13 cellular contexts compared by ENCODE assay signal in the genomic region with DNA sequence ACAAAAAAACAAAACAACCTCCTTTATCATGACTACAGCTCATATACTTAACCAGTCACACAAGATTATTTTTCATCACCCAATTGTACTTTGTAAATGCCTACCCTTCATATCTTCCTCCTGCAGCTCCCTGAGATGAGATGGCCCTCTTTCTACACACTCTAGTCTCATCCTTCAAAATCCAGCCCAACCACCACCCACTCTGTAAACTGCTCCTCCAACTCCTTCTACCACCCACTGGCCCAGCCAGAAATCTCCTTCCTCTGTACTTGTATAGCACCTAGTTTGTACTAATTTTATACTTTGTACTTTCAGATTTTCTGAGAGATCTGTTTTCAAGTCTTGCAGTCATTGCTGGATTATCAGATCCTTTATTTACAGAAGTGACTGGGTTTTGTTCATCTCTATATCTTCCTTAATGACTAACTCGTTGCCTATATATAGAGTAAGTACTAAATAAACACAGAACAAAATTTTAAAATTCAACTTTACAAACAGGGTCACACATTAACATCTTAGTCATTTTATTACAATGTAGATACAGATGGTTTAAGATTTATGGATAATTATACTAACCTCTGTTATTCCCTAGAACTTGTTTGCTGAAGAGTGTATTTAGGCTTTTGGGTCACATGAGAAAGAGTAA.
DNase-seq lines count a peak whose midpoint lies in the region; ATAC-seq and TF ChIP-seq lines count a peak whose summit lies in the region.
"Had no signal": no experiment of that assay in that cellular context is flagged by ENCODE, and none has a peak within 500 bp of the region (broad histone marks: within the 10 kb centered on the region; RNA-seq: fewer than 3 reads in every experiment).

No MANE protein-coding gene starts in this region.

- H3K27ac Mint-ChIP-seq in HFFc6 = no peak overlapping the region
- no peak overlapping the region for H3K27ac Mint-ChIP-seq in activated T-cell treated with anti-CD3 and anti-CD28 coated beads, Interleukin-2, amount 50 U/mL, for 72 hours
- H3K27ac Mint-ChIP-seq: CD8-positive, alpha-beta memory T cell had no signal

- no peaks in the 10 kb centered on the region; the same call in 1 of the 2 replicates for H3K9me3 Mint-ChIP-seq in HFFc6
- H3K9me3 Mint-ChIP-seq in activated T-cell treated with anti-CD3 and anti-CD28 coated beads, Interleukin-2, amount 50 U/mL, for 72 hours = peaks cover 0 to 4% of the 10 kb centered on the region in 2 donors

- H3K36me3 ChIP-seq in ACC112 (ENCODE audit: insufficient read depth, low read length) = peaks cover 5% of the 10 kb centered on the region
- peaks cover 12% of the 10 kb centered on the region for H3K36me3 ChIP-seq in OCI-LY7 (ENCODE audit: insufficient read depth, low read length)
- H3K36me3 ChIP-seq in subcutaneous abdominal adipose tissue (ENCODE audit: control insufficient read depth in 5 of 5, insufficient read depth in 5 of 5, low read length in 5 of 5) = no peaks in the 10 kb centered on the region
- H3K36me3 ChIP-seq: BLaER1 had no signal

- BruUV-seq in OCI-LY7 (replicated peaks; lab: Mats Ljungman, UMichigan) = no TSS peak

- no peak overlapping the region for H3K4me3 Mint-ChIP-seq in HFFc6
- H3K4me3 Mint-ChIP-seq in activated T-cell treated with anti-CD3 and anti-CD28 coated beads, Interleukin-2, amount 50 U/mL, for 72 hours = no peak overlapping the region

- ATAC-seq in left colon (peak; percentile 19), Right ventricle myocardium superior (ENCODE audit: poor library complexity) (no peak)
- no peak for ATAC-seq in activated T-cell treated with anti-CD3 and anti-CD28 coated beads, Interleukin-2, amount 50 U/mL, for 72 hours (replicated peaks in 1 of 2)
- ATAC-seq: HCT116, HepG2 had no signal

- H3K4me2 ChIP-seq in OCI-LY7 (ENCODE audit: low read length) = peak overlapping the region; percentile 94; the same call in 1 of the 2 replicates
- H3K4me2 ChIP-seq: BLaER1 had no signal

- H3K9ac ChIP-seq in subcutaneous abdominal adipose tissue (ENCODE audit: low read length in 5 of 5) = no peak overlapping the region
- H3K9ac ChIP-seq: BLaER1 had no signal

- peaks cover 13% of the 10 kb centered on the region for H3K79me2 ChIP-seq in ACC112 (ENCODE audit: control insufficient read depth, insufficient read depth, low read length, unreplicated experiment)
- H3K79me2 ChIP-seq in OCI-LY7 (ENCODE audit: insufficient read depth, low read depth, low read length) = peaks cover 15% of the 10 kb centered on the region; the same call in 1 of the 2 replicates

- TF ChIP-seq CTCF in OCI-LY7 (conservative IDR thresholded peaks at IDR 0.05; ENCODE audit: low read length) (no peak), HFFc6 (IDR thresholded peaks at IDR 0.05) (no peak)

- H3K4me3 ChIP-seq in ACC112 (ENCODE audit: low read depth, low read length) (no peak overlapping the region), OCI-LY7 (ENCODE audit: low read depth, low read length, poor library complexity, severe bottlenecking) (no peak overlapping the region), subcutaneous abdominal adipose tissue (ENCODE audit: low read depth in 1 of 5, low read length in 5 of 5) (no peak overlapping the region)
- H3K4me3 ChIP-seq: BLaER1 had no signal

- H3K4me1 ChIP-seq in ACC112 (ENCODE audit: control insufficient read depth, insufficient read depth, low read length, unreplicated experiment) (peaks cover 40% of the 10 kb centered on the region), OCI-LY7 (ENCODE audit: insufficient read depth, low read length, poor library complexity, severe bottlenecking) (peaks cover 69% of the 10 kb centered on the region), subcutaneous abdominal adipose tissue (ENCODE audit: control insufficient read depth in 5 of 5, insufficient read depth in 5 of 5, low read length in 5 of 5) (peaks cover 0 to 36% (median 17%) of the 10 kb centered on the region in 5 donors)
- H3K4me1 ChIP-seq: Caco-2 had no signal

- POLR2A ChIA-PET in OCI-LY7 (lab: Charles Lee) = interaction anchor here (0.7 to 0.9 kb wide), 2 partner anchors 15 to 116 kb away, joined by 3 to 8 read pairs; no protein-coding TSS in a partner anchor

- H2AFZ ChIP-seq in ACC112 (ENCODE audit: low read length, unreplicated experiment) (no peak overlapping the region), OCI-LY7 (ENCODE audit: low read length) (peak overlapping the region; percentile 5; the same call in 1 of the 2 replicates)

- no peaks in the 10 kb centered on the region for H3K9me2 ChIP-seq in OCI-LY7 (ENCODE audit: insufficient read depth, low read length)

- no peaks in the 10 kb centered on the region for H4K20me1 ChIP-seq in OCI-LY7 (ENCODE audit: insufficient read depth, low read length)
- H4K20me1 ChIP-seq: BLaER1 had no signal

- H3K27me3 Mint-ChIP-seq in HFFc6 (ENCODE audit: insufficient read depth) = peaks cover 2% of the 10 kb centered on the region; the same call in 1 of the 2 replicates
- peaks cover 11% of the 10 kb centered on the region for H3K27me3 Mint-ChIP-seq in activated T-cell treated with anti-CD3 and anti-CD28 coated beads, Interleukin-2, amount 50 U/mL, for 72 hours (ENCODE audit: low read depth)
- H3K27me3 Mint-ChIP-seq: CD8-positive, alpha-beta memory T cell had no signal

- H3K4me1 Mint-ChIP-seq in HFFc6 (ENCODE audit: low read depth) = peaks cover 15% of the 10 kb centered on the region; the same call in 1 of the 2 replicates
- H3K4me1 Mint-ChIP-seq in activated T-cell treated with anti-CD3 and anti-CD28 coated beads, Interleukin-2, amount 50 U/mL, for 72 hours (ENCODE audit: low read depth) = no peaks in the 10 kb centered on the region

- H3K36me3 Mint-ChIP-seq in HFFc6 (ENCODE audit: low read depth) = no peaks in the 10 kb centered on the region
- H3K36me3 Mint-ChIP-seq in activated T-cell treated with anti-CD3 and anti-CD28 coated beads, Interleukin-2, amount 50 U/mL, for 72 hours (ENCODE audit: insufficient read depth in 2 of 2) = no peaks in the 10 kb centered on the region
- H3K36me3 Mint-ChIP-seq: CD8-positive, alpha-beta memory T cell had no signal

- DNase-seq in OCI-LY7 (ENCODE audit: low spot score) (no peak), left colon (no peak), Right ventricle myocardium superior (no peak), HFFc6 (no peak)
- DNase-seq in activated T-cell treated with anti-CD3 and anti-CD28 coated beads, Interleukin-2, amount 50 U/mL, for 72 hours = no peak
- DNase-seq: AML-193; Caco-2; CD8-positive, alpha-beta memory T cell had no signal

- H3K9me3 ChIP-seq in OCI-LY7 (ENCODE audit: low read length) (peaks cover 9% of the 10 kb centered on the region; the same call in 1 of the 2 replicates), subcutaneous abdominal adipose tissue (ENCODE audit: control insufficient read depth in 5 of 5, low read length in 5 of 5) (no peaks in the 10 kb centered on the region)
- H3K9me3 ChIP-seq: BLaER1, Caco-2 had no signal

- H3K27ac ChIP-seq in ACC112 (ENCODE audit: low read depth, low read length) = peak overlapping the region; percentile 46
- H3K27ac ChIP-seq in OCI-LY7 (ENCODE audit: low read depth, low read length, poor library complexity, severe bottlenecking) = peak overlapping the region; percentile 100
- peak overlapping the region; percentile 32 for H3K27ac ChIP-seq in subcutaneous abdominal adipose tissue (ENCODE audit: low read depth, low read length)
- H3K27ac ChIP-seq: BLaER1 had no signal

- intact Hi-C loops in OCI-LY7 (cut with micrococcal nuclease; ENCODE audit: unreplicated experiment) (loop anchor here (10.0 kb wide), 1 partner anchor 527 kb away; no protein-coding TSS in a partner anchor), left colon (cut with DNase I, micrococcal nuclease) (no loop called here), Right ventricle myocardium superior (cut with DNase I) (loop anchor here (5.0 kb wide), 1 partner anchor 34 kb away; no protein-coding TSS in a partner anchor)

- H3K27me3 ChIP-seq in ACC112 (ENCODE audit: insufficient read depth, low read length) = no peaks in the 10 kb centered on the region
- no peaks in the 10 kb centered on the region for H3K27me3 ChIP-seq in subcutaneous abdominal adipose tissue (ENCODE audit: control insufficient read depth in 5 of 5, insufficient read depth in 4 of 5, low read length in 5 of 5)
- H3K27me3 ChIP-seq: BLaER1 had no signal

- CTCF ChIA-PET in OCI-LY7 (lab: Charles Lee; ENCODE audit: unreplicated experiment) = no interaction called here

Comparison
In these comparisons a context has a peak if more than half of its experiments do, and no peak if none do; other contexts are left out.
1. H3K27ac ChIP-seq: peak in every context shown above with its lines; median percentile 100 in OCI-LY7; 46 in ACC112; 32 in subcutaneous abdominal adipose tissue.
2. intact Hi-C loops: an anchor here in OCI-LY7 (10.0 kb wide) and Right ventricle myocardium superior (5.0 kb wide); none called in left colon.